ENCODE assay signal across 1 cellular context in the genomic region with DNA sequence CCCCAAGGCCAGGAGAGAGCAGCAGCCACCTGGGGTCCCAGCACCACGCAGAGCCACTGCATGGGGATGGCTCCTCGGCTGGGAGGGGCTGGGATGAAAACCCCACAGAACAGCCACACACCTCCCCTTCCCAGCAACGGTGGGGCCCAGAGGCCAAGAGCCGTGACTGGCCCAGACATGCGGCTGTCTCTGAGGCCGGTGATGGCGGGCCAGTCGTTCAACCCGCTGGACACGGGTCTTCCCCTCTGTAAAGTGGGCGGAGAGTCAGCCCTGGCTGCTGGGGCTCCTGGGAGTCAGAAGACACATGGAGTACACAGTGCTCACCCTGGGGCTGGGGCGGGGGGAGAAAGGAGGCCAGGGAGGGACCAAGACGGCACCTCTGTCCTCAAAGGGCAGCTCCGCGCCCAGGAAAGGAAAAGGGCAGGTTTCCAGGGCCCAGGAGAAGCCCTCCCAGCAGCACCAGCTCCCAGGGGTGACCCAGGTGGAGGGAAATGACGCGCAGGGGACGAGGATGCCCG.
TF ChIP-seq lines count a peak whose summit lies in the region.

No MANE protein-coding gene starts in this region.

TF ChIP-seq in GM23338, 12 proteins besides CTCF, POLR2A, EP300 and RAD21:
- TF ChIP-seq, protein P1, sequence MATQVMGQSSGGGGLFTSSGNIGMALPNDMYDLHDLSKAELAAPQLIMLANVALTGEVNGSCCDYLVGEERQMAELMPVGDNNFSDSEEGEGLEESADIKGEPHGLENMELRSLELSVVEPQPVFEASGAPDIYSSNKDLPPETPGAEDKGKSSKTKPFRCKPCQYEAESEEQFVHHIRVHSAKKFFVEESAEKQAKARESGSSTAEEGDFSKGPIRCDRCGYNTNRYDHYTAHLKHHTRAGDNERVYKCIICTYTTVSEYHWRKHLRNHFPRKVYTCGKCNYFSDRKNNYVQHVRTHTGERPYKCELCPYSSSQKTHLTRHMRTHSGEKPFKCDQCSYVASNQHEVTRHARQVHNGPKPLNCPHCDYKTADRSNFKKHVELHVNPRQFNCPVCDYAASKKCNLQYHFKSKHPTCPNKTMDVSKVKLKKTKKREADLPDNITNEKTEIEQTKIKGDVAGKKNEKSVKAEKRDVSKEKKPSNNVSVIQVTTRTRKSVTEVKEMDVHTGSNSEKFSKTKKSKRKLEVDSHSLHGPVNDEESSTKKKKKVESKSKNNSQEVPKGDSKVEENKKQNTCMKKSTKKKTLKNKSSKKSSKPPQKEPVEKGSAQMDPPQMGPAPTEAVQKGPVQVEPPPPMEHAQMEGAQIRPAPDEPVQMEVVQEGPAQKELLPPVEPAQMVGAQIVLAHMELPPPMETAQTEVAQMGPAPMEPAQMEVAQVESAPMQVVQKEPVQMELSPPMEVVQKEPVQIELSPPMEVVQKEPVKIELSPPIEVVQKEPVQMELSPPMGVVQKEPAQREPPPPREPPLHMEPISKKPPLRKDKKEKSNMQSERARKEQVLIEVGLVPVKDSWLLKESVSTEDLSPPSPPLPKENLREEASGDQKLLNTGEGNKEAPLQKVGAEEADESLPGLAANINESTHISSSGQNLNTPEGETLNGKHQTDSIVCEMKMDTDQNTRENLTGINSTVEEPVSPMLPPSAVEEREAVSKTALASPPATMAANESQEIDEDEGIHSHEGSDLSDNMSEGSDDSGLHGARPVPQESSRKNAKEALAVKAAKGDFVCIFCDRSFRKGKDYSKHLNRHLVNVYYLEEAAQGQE (IDR thresholded peaks at IDR 0.05; ENCODE audit: unreplicated experiment), result no peak
- no peak for TF ChIP-seq CREB1 (CRISPR knock-in tag; IDR thresholded peaks at IDR 0.05; ENCODE audit: low read depth)
- no peak for TF ChIP-seq JUNB (IDR thresholded peaks at IDR 0.05; ENCODE audit: unreplicated experiment)
- TF ChIP-seq EZH2phosphoT487 (IDR thresholded peaks at IDR 0.05; ENCODE audit: unreplicated experiment), result no peak
- TF ChIP-seq, protein P2, sequence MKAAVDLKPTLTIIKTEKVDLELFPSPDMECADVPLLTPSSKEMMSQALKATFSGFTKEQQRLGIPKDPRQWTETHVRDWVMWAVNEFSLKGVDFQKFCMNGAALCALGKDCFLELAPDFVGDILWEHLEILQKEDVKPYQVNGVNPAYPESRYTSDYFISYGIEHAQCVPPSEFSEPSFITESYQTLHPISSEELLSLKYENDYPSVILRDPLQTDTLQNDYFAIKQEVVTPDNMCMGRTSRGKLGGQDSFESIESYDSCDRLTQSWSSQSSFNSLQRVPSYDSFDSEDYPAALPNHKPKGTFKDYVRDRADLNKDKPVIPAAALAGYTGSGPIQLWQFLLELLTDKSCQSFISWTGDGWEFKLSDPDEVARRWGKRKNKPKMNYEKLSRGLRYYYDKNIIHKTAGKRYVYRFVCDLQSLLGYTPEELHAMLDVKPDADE (IDR thresholded peaks at IDR 0.05), result no peak
- TF ChIP-seq EZH2 (IDR thresholded peaks at IDR 0.05; ENCODE audit: low read depth, unreplicated experiment), result no peak
- TF ChIP-seq POLR2AphosphoS5 (IDR thresholded peaks at IDR 0.05; ENCODE audit: low read depth), result no peak
- TF ChIP-seq NANOG (IDR thresholded peaks at IDR 0.05; ENCODE audit: borderline replicate concordance), result no peak
- no peak for TF ChIP-seq ZNF331 (CRISPR knock-in tag; IDR thresholded peaks at IDR 0.05; ENCODE audit: low read depth)
- no peak for TF ChIP-seq ZNF114 (CRISPR knock-in tag; IDR thresholded peaks at IDR 0.05)
- TF ChIP-seq STAT1 (IDR thresholded peaks at IDR 0.05; ENCODE audit: unreplicated experiment), result no peak
- TF ChIP-seq, protein P3, sequence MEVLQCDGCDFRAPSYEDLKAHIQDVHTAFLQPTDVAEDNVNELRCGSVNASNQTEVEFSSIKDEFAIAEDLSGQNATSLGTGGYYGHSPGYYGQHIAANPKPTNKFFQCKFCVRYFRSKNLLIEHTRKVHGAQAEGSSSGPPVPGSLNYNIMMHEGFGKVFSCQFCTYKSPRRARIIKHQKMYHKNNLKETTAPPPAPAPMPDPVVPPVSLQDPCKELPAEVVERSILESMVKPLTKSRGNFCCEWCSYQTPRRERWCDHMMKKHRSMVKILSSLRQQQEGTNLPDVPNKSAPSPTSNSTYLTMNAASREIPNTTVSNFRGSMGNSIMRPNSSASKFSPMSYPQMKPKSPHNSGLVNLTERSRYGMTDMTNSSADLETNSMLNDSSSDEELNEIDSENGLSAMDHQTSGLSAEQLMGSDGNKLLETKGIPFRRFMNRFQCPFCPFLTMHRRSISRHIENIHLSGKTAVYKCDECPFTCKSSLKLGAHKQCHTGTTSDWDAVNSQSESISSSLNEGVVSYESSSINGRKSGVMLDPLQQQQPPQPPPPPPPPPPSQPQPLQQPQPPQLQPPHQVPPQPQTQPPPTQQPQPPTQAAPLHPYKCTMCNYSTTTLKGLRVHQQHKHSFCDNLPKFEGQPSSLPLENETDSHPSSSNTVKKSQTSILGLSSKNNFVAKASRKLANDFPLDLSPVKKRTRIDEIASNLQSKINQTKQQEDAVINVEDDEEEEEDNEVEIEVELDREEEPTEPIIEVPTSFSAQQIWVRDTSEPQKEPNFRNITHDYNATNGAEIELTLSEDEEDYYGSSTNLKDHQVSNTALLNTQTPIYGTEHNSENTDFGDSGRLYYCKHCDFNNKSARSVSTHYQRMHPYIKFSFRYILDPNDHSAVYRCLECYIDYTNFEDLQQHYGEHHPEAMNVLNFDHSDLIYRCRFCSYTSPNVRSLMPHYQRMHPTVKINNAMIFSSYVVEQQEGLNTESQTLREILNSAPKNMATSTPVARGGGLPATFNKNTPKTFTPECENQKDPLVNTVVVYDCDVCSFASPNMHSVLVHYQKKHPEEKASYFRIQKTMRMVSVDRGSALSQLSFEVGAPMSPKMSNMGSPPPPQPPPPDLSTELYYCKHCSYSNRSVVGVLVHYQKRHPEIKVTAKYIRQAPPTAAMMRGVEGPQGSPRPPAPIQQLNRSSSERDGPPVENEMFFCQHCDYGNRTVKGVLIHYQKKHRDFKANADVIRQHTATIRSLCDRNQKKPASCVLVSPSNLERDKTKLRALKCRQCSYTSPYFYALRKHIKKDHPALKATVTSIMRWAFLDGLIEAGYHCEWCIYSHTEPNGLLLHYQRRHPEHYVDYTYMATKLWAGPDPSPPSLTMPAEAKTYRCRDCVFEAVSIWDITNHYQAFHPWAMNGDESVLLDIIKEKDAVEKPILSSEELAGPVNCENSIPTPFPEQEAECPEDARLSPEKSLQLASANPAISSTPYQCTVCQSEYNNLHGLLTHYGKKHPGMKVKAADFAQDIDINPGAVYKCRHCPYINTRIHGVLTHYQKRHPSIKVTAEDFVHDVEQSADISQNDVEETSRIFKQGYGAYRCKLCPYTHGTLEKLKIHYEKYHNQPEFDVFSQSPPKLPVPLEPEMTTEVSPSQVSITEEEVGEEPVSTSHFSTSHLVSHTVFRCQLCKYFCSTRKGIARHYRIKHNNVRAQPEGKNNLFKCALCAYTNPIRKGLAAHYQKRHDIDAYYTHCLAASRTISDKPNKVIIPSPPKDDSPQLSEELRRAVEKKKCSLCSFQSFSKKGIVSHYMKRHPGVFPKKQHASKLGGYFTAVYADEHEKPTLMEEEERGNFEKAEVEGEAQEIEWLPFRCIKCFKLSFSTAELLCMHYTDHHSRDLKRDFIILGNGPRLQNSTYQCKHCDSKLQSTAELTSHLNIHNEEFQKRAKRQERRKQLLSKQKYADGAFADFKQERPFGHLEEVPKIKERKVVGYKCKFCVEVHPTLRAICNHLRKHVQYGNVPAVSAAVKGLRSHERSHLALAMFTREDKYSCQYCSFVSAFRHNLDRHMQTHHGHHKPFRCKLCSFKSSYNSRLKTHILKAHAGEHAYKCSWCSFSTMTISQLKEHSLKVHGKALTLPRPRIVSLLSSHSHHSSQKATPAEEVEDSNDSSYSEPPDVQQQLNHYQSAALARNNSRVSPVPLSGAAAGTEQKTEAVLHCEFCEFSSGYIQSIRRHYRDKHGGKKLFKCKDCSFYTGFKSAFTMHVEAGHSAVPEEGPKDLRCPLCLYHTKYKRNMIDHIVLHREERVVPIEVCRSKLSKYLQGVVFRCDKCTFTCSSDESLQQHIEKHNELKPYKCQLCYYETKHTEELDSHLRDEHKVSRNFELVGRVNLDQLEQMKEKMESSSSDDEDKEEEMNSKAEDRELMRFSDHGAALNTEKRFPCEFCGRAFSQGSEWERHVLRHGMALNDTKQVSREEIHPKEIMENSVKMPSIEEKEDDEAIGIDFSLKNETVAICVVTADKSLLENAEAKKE (CRISPR knock-in tag; IDR thresholded peaks at IDR 0.05), result no peak
